ENCODE assay signal across 7 cellular contexts in the genomic region with DNA sequence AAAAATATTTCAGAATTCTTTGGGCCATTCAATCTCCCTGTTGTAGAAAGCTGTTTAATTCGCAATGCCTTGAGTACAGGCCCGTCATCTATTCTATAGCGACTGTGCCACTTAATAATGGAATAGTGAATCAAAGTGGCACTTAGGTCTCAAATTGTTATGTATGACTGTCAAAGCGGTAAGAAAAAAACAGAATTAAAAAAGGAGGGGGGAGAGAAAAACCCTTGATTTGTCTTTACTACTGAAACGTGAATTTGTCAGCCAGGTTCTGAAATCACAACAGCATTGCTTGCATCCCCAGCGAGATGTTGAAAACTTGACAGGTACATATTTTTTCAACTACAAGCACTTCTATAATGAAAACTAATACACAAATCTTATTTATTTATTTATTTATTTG.
"Had no signal": no experiment of that assay in that cellular context is flagged by ENCODE, and none has a peak within 500 bp of the region (broad histone marks: within the 10 kb centered on the region; RNA-seq: fewer than 3 reads in every experiment).

No MANE protein-coding gene starts in this region.

- H3K9ac ChIP-seq: GM23248 had no signal

- FAIRE-seq: HepG2, K562 had no signal

- H3K4me3 ChIP-seq: GM23248, K562 had no signal

- DNase-seq: GM23248, GOT3, H9, HCEC 1CT, IMR-90 had no signal

- H2AFZ ChIP-seq: GM23248 had no signal

- H3K27ac ChIP-seq: GM23248 had no signal
